ENCODE assay signal across 10 cellular contexts in genomic region chr10:49309691-49310371, GRCh38. TPM values are rescaled to one million over a fixed set of nuclear protein-coding genes. Genes with fewer than 3 reads are reported as not detected.
DNase-seq lines count a peak whose midpoint lies in the region; ATAC-seq and TF ChIP-seq lines count a peak whose summit lies in the region.
"Had no signal": no experiment of that assay in that cellular context is flagged by ENCODE, and none has a peak within 500 bp of the region (broad histone marks: within the 10 kb centered on the region; RNA-seq: fewer than 3 reads in every experiment).

No MANE protein-coding gene starts in this region.

- no peaks in the 10 kb centered on the region for H3K36me3 ChIP-seq in mucosa of descending colon (ENCODE audit: low read depth)
- H3K36me3 ChIP-seq in sigmoid colon: no peaks in the 10 kb centered on the region

- H3K27me3 ChIP-seq in sigmoid colon: no peaks in the 10 kb centered on the region

- H3K4me3 ChIP-seq in mucosa of descending colon (no peak overlapping the region), sigmoid colon (no peak overlapping the region)

- intact Hi-C loops in mucosa of descending colon (cut with DNase I, micrococcal nuclease): no loop called here
- intact Hi-C loops in sigmoid colon (cut with DNase I): no loop called here

- POLR2A ChIA-PET in GM10248 (lab: Yijun Ruan, JAX): no interaction called here

- TF ChIP-seq EP300 in sigmoid colon (IDR thresholded peaks at IDR 0.05): no peak

- TF ChIP-seq CTCF in GM10248 (IDR thresholded peaks at IDR 0.05; ENCODE audit: control extremely low read depth, extremely low read depth, low read depth, missing control alignments) (no peak), mucosa of descending colon (IDR thresholded peaks at IDR 0.05) (no peak), sigmoid colon (IDR thresholded peaks at IDR 0.05) (no peak)

- H3K4me1 ChIP-seq in mucosa of descending colon (ENCODE audit: low read depth): no peaks in the 10 kb centered on the region
- no peaks in the 10 kb centered on the region for H3K4me1 ChIP-seq in sigmoid colon

- TF ChIP-seq POLR2A in sigmoid colon (IDR thresholded peaks at IDR 0.05): no peak

- peak; percentile 63 for ATAC-seq in GM21619 (IDR thresholded peaks at IDR 0.05; ENCODE audit: unreplicated experiment)
- peak; percentile 48 for ATAC-seq in mucosa of descending colon

- 42 to 60% methylated on average over 8 of the region's 8 CpGs for WGBS in sigmoid colon, 2 donors

- H3K27ac ChIP-seq in sigmoid colon: peak overlapping the region in 1 of 4 donors; percentile 18

- DNase-seq in GM10248 (ENCODE audit: extremely low spot score) (peak; percentile 44), SIG-M5 (lab: John Stamatoyannopoulos, UW) (peak; percentile 14), mucosa of descending colon (peak in 1 of 3 donors; percentile 9), sigmoid colon (no peak), COR-L47 (lab: John Stamatoyannopoulos, UW) (no peak), NCI-H1436 (lab: John Stamatoyannopoulos, UW) (no peak), glomerular visceral epithelial cell (ENCODE audit: extremely low spot score) (no peak)
- DNase-seq: mammary epithelial cell, NCI-H345 had no signal

- H3K9me3 ChIP-seq in mucosa of descending colon: no peaks in the 10 kb centered on the region
- peaks cover 0 to 2% (median 0%) of the 10 kb centered on the region in 4 donors for H3K9me3 ChIP-seq in sigmoid colon

- CTCF ChIA-PET in GM10248 (lab: Yijun Ruan, JAX): interaction anchor here (0.6 kb wide), 1 partner anchor 10 kb away, joined by 3 read pairs; no protein-coding TSS in a partner anchor

RNA-seq across cellular contexts. Expression of gene C10orf71, which starts 10.9 kb away (rescaled TPM):
- under 1 TPM in 1 of 3 donors, not detected in 2; 0.05 TPM for total RNA-seq in mucosa of descending colon
- total RNA-seq in sigmoid colon: not detected
- not detected for polyA plus RNA-seq in sigmoid colon
- total RNA-seq: mammary epithelial cell had no signal
- polyA plus RNA-seq: mammary epithelial cell had no signal

Comparison
In these comparisons a context has a peak if more than half of its experiments do, and no peak if none do; other contexts are left out.
1. DNase-seq: peak in GM10248 (single experiment) and SIG-M5 (single experiment); none in sigmoid colon (single experiment), COR-L47 (single experiment), NCI-H1436 (single experiment) and glomerular visceral epithelial cell (single experiment).